ENCODE assay signal across 8 cellular contexts in genomic region chrX:18426004-18426320, GRCh38. TPM values are rescaled to one million over a fixed set of nuclear protein-coding genes. Genes with fewer than 3 reads are reported as not detected.
A peak's percentile ranks its signal among the peaks of the same experiment; 100 is the strongest.
DNase-seq lines count a peak whose midpoint lies in the region; TF ChIP-seq lines count a peak whose summit lies in the region.

No MANE protein-coding gene starts in this region.

- H3K36me3 ChIP-seq in muscle layer of duodenum (ENCODE audit: control insufficient read depth in 1 of 2, insufficient read depth in 2 of 2, low read length in 2 of 2) = no peaks in the 10 kb centered on the region

- no peaks in the 10 kb centered on the region for H3K36me3 Mint-ChIP-seq in IgD-negative memory B cell

- H3K27ac ChIP-seq in muscle layer of duodenum (ENCODE audit: low read length) = no peak overlapping the region

- no peak for TF ChIP-seq CTCF in choroid plexus epithelial cell (conservative IDR thresholded peaks at IDR 0.05; ENCODE audit: low read depth, low read length)

- H3K4me1 Mint-ChIP-seq in IgD-negative memory B cell = peaks cover 4 to 6% (median 4%) of the 10 kb centered on the region in 3 donors

- H3K4me3 Mint-ChIP-seq in IgD-negative memory B cell = peak overlapping the region; percentile 69 to 89 (median 84)

- H3K27ac Mint-ChIP-seq in IgD-negative memory B cell = peak overlapping the region in 1 of 3 donors; percentile 4

- no peaks in the 10 kb centered on the region for H3K27me3 Mint-ChIP-seq in IgD-negative memory B cell

- no peaks in the 10 kb centered on the region for H3K9me3 Mint-ChIP-seq in IgD-negative memory B cell

- DNase-seq in ELF-1 (ENCODE audit: low read depth, low spot score) (peak; percentile 31), choroid plexus epithelial cell (ENCODE audit: low read depth) (no peak), NCI-H2227 treated with DMSO at 0.1 percent for 48 hours (lab: John Stamatoyannopoulos, UW) (no peak), H4 (ENCODE audit: low spot score) (no peak), NCI-H1048 (lab: John Stamatoyannopoulos, UW) (no peak), medulla oblongata (ENCODE audit: extremely low spot score) (no peak)

- no peaks in the 10 kb centered on the region for H3K27me3 ChIP-seq in muscle layer of duodenum (ENCODE audit: low read depth, low read length)

- H3K4me1 ChIP-seq in muscle layer of duodenum (ENCODE audit: control insufficient read depth in 1 of 2, insufficient read depth in 2 of 2, low read length in 2 of 2) = peaks cover 0 to 2% of the 10 kb centered on the region in 2 donors

- H3K4me3 ChIP-seq in choroid plexus epithelial cell (ENCODE audit: low read depth, low read length) (peak overlapping the region; percentile 69), muscle layer of duodenum (ENCODE audit: low read depth in 1 of 2, low read length in 2 of 2) (peak overlapping the region; percentile 63 to 72)

- no peaks in the 10 kb centered on the region for H3K9me3 ChIP-seq in muscle layer of duodenum (ENCODE audit: control insufficient read depth in 1 of 2, low read length in 2 of 2)

RNA-seq across cellular contexts. Expression of gene CDKL5, which starts 0.6 kb away (rescaled TPM):
- 0.89 TPM for polyA plus RNA-seq in IgD-negative memory B cell
- 1.5 and 2.9 TPM in 2 replicates for total RNA-seq in H4 (2014; rRNA removed; shearing (Covaris generic))
